In the genomic region with DNA sequence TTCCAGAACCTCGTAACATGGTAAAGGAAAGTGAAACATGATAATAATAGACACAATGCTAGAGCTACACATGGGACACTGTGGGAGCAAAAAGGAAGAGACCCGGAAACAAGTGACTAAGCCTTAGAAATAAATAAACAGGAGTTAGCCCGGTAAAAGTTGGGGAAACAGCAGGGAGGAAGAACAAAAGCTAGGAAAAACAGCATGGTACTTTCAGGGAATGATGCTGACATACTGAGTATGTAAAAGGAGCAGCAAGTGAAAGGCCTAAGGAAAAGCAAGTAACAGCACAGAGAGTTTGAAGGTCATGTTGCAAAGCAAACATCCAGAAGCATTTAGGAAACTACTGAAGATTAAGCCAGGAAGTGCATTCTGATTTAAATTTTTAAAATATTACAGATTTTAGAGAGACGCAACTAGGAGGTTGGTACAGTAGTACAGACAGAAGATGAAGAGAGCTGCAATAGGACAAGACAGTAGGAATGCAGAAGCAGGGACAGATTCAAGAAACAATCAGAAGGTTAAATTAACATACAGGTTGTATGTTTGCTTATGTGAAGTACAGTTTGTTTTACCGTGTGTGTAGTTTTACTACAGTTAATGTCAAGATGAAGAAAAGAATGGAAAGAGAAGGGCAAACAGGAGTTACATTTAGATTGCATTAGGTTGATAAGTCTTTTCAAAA, we compare ENCODE assay signal across 9 cellular contexts.
DNase-seq lines count a peak whose midpoint lies in the region; ATAC-seq and TF ChIP-seq lines count a peak whose summit lies in the region.
"Had no signal": no experiment of that assay in that cellular context is flagged by ENCODE, and none has a peak within 500 bp of the region (broad histone marks: within the 10 kb centered on the region; RNA-seq: fewer than 3 reads in every experiment).

No MANE protein-coding gene starts in this region.

- H3F3A ChIP-seq in neural progenitor cell (ENCODE audit: low read depth) = peaks cover 8% of the 10 kb centered on the region

- H3K4me2 ChIP-seq in neural progenitor cell = peak overlapping the region; percentile 17

- DNase-seq in CD4-positive, alpha-beta T cell = no peak
- DNase-seq in LoVo (ENCODE audit: low spot score) = peak; percentile 28
- DNase-seq in fibroblast of gingiva (ENCODE audit: low read depth) = peak; percentile 31
- peak; percentile 19 for DNase-seq in neural progenitor cell (ENCODE audit: low spot score)
- DNase-seq in effector CD8-positive, alpha-beta T cell (lab: John Stamatoyannopoulos, UW) = no peak
- no peak for DNase-seq in NCI-H1417 treated with DMSO at 0.1 percent for 48 hours (lab: John Stamatoyannopoulos, UW)
- no peak for DNase-seq in NCI-H2029 (lab: John Stamatoyannopoulos, UW)
- DNase-seq: NCI-H748 treated with DMSO at 0.1 percent for 48 hours had no signal

- peaks cover 18% of the 10 kb centered on the region for H4K20me1 ChIP-seq in neural progenitor cell (ENCODE audit: low read depth)

- peaks cover 39% of the 10 kb centered on the region for H3K4me1 Mint-ChIP-seq in CD4-positive, alpha-beta T cell (ENCODE audit: low read depth)
- peaks cover 28% of the 10 kb centered on the region for H3K4me1 Mint-ChIP-seq in neural progenitor cell

- H3K4me1 ChIP-seq in neural progenitor cell = peaks cover 10% of the 10 kb centered on the region

- H3K36me3 ChIP-seq in neural progenitor cell = no peaks in the 10 kb centered on the region

- peaks cover 19% of the 10 kb centered on the region for H3K36me3 Mint-ChIP-seq in CD4-positive, alpha-beta T cell (ENCODE audit: low read depth)
- H3K36me3 Mint-ChIP-seq in neural progenitor cell = peaks cover 11% of the 10 kb centered on the region

- no peak overlapping the region for H2AFZ ChIP-seq in neural progenitor cell (replicated peaks)

- H3K27ac Mint-ChIP-seq in CD4-positive, alpha-beta T cell = peak overlapping the region; percentile 12
- no peak overlapping the region for H3K27ac Mint-ChIP-seq in neural progenitor cell

- CTCF ChIA-PET in CD4-positive, alpha-beta T cell (lab: Charles Lee) = no interaction called here

- no peak overlapping the region for H3K4me3 Mint-ChIP-seq in CD4-positive, alpha-beta T cell
- H3K4me3 Mint-ChIP-seq in neural progenitor cell = no peak overlapping the region

- H3K9me3 ChIP-seq in CD4-positive, alpha-beta T cell (ENCODE audit: control insufficient read depth, low read length) = no peaks in the 10 kb centered on the region
- H3K9me3 ChIP-seq in neural progenitor cell (ENCODE audit: low read depth) = no peaks in the 10 kb centered on the region

- intact Hi-C loops in CD4-positive, alpha-beta T cell (cut with DNase I, micrococcal nuclease) = loop anchor here (5.0 kb wide), 3 partner anchors 62 to 342 kb away; partner anchors contain the start of gene ARHGAP12 (in 1 of the 2)

- H3K4me3 ChIP-seq in neural progenitor cell = no peak overlapping the region

- H3K27me3 Mint-ChIP-seq in CD4-positive, alpha-beta T cell = no peaks in the 10 kb centered on the region
- H3K27me3 Mint-ChIP-seq in neural progenitor cell (ENCODE audit: insufficient read depth, low read depth) = no peaks in the 10 kb centered on the region

- no peaks in the 10 kb centered on the region for H3K27me3 ChIP-seq in CD4-positive, alpha-beta T cell (ENCODE audit: control insufficient read depth, insufficient read depth, low read length)
- no peaks in the 10 kb centered on the region for H3K27me3 ChIP-seq in neural progenitor cell

- H3K9me3 Mint-ChIP-seq in CD4-positive, alpha-beta T cell = no peaks in the 10 kb centered on the region
- H3K9me3 Mint-ChIP-seq in neural progenitor cell = peaks cover 3% of the 10 kb centered on the region

- no peak overlapping the region for H3K9ac ChIP-seq in neural progenitor cell

- POLR2A ChIA-PET in CD4-positive, alpha-beta T cell (lab: Charles Lee) = interaction anchor here (1.6 kb wide), 1 partner anchor 65 kb away, joined by 8 read pairs; no protein-coding TSS in a partner anchor

- no peak overlapping the region for H3K27ac ChIP-seq in CD4-positive, alpha-beta T cell (ENCODE audit: low read depth, low read length)
- peak overlapping the region; percentile 5 for H3K27ac ChIP-seq in neural progenitor cell

- no peak for ATAC-seq in CD4-positive, alpha-beta T cell (ENCODE audit: poor library complexity)
- ATAC-seq in HG03442 (IDR thresholded peaks at IDR 0.05; ENCODE audit: unreplicated experiment) = no peak

- peaks cover 81% of the 10 kb centered on the region for H3K79me2 ChIP-seq in neural progenitor cell (ENCODE audit: low read depth)

- no peak for TF ChIP-seq CTCF in CD4-positive, alpha-beta T cell (IDR thresholded peaks at IDR 0.05)
- TF ChIP-seq CTCF in neural progenitor cell (IDR thresholded peaks at IDR 0.05) = no peak

Comparison
In these comparisons a context has a peak if more than half of its experiments do, and no peak if none do; other contexts are left out.
1. DNase-seq: peak in LoVo (single experiment), fibroblast of gingiva (single experiment) and neural progenitor cell (single experiment); none in CD4-positive, alpha-beta T cell (0 of 10), effector CD8-positive, alpha-beta T cell (single experiment), NCI-H1417 treated with DMSO at 0.1 percent for 48 hours (single experiment) and NCI-H2029 (single experiment).